In the genomic region with DNA sequence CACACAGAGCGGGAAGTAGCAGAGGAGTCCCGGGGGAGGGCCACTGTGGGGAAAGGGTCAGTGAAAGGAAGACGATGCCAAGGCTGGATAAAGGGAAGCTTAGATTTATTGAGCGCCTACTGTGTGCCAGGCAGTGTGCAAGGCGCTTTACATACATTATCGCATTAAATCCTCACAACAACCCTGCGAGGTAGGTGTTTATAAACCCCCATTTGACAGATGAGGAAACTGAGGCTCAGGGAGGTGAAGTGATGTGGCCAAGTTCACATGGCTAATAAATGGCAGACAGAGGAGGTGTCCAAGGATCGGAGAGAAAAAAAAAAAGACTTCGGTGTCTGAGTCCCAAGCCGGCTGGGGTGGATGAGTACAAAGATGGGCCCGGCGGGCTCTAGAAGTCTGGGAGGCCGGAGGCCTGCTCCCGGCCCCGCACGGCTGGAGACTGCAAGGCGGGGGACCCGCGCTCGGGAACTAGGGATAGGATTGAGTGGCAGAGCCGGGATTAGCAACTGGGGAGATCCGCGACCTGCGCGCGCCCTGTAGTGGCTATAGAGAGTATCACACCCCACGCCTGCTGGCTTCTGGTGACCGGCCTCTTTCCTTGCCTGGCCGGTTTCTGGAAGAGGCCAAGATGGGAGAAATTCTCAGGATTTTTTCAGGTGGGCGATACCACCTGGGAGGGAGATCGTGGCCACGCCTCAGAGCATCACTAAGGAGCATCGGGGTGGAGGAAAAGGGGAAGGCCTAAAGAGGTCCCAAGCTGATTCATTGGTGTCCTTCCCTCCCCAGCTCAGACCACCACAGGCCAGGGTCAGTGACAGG, we compare ENCODE assay signal across 8 cellular contexts. TPM values are rescaled to one million over a fixed set of nuclear protein-coding genes. Genes with fewer than 3 reads are reported as not detected.
DNase-seq lines count a peak whose midpoint lies in the region; ATAC-seq and TF ChIP-seq lines count a peak whose summit lies in the region.

No MANE protein-coding gene starts in this region.

- H3K27ac ChIP-seq in coronary artery = no peak overlapping the region

- H3K36me3 Mint-ChIP-seq in T-helper 17 cell (ENCODE audit: low read depth) = peaks cover 7% of the 10 kb centered on the region

- TF ChIP-seq CTCF in AG09319 (IDR thresholded peaks at IDR 0.05; ENCODE audit: low read depth, low read length) = peak; percentile 81
- peak; percentile 60 for TF ChIP-seq CTCF in GM13976 (IDR thresholded peaks at IDR 0.05; ENCODE audit: borderline replicate concordance, control extremely low read depth, extremely low read depth, insufficient read depth, missing control alignments)
- TF ChIP-seq CTCF in coronary artery (IDR thresholded peaks at IDR 0.05) = peak; percentile 83

- peak overlapping the region; percentile 56 for H3K4me3 Mint-ChIP-seq in T-helper 17 cell

- DNase-seq in AG09319 (ENCODE audit: extremely low read depth, low read depth) (no peak), GM13976 (ENCODE audit: low spot score) (peak; percentile 88), NCI-H1694 (lab: John Stamatoyannopoulos, UW) (peak; percentile 70), T-helper 17 cell (no peak), coronary artery (ENCODE audit: low spot score) (no peak), left lobe of liver (ENCODE audit: low spot score) (peak; percentile 76)
- peak; percentile 67 for DNase-seq in stimulated activated naive CD8-positive, alpha-beta T cell treated with anti-CD3 and anti-CD28 coated beads, Interleukin-15, Interleukin-2, amounts not matched to agents 100 U/mL and 50 U/mL, for 24 hours

- peaks cover 36% of the 10 kb centered on the region for H3K4me1 Mint-ChIP-seq in T-helper 17 cell

- no peaks in the 10 kb centered on the region for H3K9me3 ChIP-seq in T-helper 17 cell (ENCODE audit: control insufficient read depth, low read length, poor library complexity, severe bottlenecking)

- in situ Hi-C loops in GM13976 (cut with MboI; ENCODE audit: low sequenced_read_pairs, unreplicated experiment) = no loop called here

- peak overlapping the region; percentile 78 for H3K27ac Mint-ChIP-seq in T-helper 17 cell

- peaks cover 52% of the 10 kb centered on the region for H3K27me3 Mint-ChIP-seq in T-helper 17 cell

- ATAC-seq in T-helper 17 cell = peak; percentile 35
- peak; percentile 86 for ATAC-seq in left lobe of liver
- no peak for ATAC-seq in stimulated activated naive CD8-positive, alpha-beta T cell treated with anti-CD3 and anti-CD28 coated beads, Interleukin-15, Interleukin-2, amounts not matched to agents 100 U/mL and 50 U/mL, for 24 hours
- no peak for ATAC-seq in GM18858 (IDR thresholded peaks at IDR 0.05; ENCODE audit: unreplicated experiment)

- peak overlapping the region; percentile 47 for H3K4me3 ChIP-seq in coronary artery

RNA-seq across cellular contexts. Expression of gene DDN, which starts 3.9 kb away (rescaled TPM):
- total RNA-seq in T-helper 17 cell (under 1 TPM; 0.62 to 0.70 TPM), left lobe of liver (not detected)

RNA-seq across cellular contexts. Expression of gene WNT1, which starts 17.1 kb away (rescaled TPM):
- total RNA-seq in T-helper 17 cell = 1 to 10 TPM; 2.2 to 2.3 TPM
- not detected for total RNA-seq in left lobe of liver

RNA-seq across cellular contexts. Expression of gene PRKAG1, which starts 23.3 kb away (rescaled TPM):
- total RNA-seq in T-helper 17 cell (10 to 100 TPM; 41.4 to 47.7 TPM), left lobe of liver (27.7 TPM)

RNA-seq across cellular contexts. Expression of gene WNT10B, which starts 23.7 kb away (rescaled TPM):
- total RNA-seq in T-helper 17 cell (10 to 100 TPM; 13.8 to 17.6 TPM), left lobe of liver (not detected)

RNA-seq across cellular contexts. Expression of gene ARF3, which starts 38.0 kb away (rescaled TPM):
- total RNA-seq in T-helper 17 cell (100 to 1,000 TPM in 1 of 2 donors, 10 to 100 TPM in 1; 80.1 to 111 TPM), left lobe of liver (47.4 TPM)

Comparison
In these comparisons a context has a peak if more than half of its experiments do, and no peak if none do; other contexts are left out.
1. DNase-seq: peak in GM13976 (single experiment), NCI-H1694 (single experiment), left lobe of liver (single experiment) and stimulated activated naive CD8-positive, alpha-beta T cell treated with anti-CD3 and anti-CD28 coated beads, Interleukin-15, Interleukin-2, amounts not matched to agents 100 U/mL and 50 U/mL, for 24 hours (single experiment); none in AG09319 (single experiment), T-helper 17 cell (0 of 3) and coronary artery (single experiment).
2. ATAC-seq: peak in T-helper 17 cell (single experiment) and left lobe of liver (single experiment); none in stimulated activated naive CD8-positive, alpha-beta T cell treated with anti-CD3 and anti-CD28 coated beads, Interleukin-15, Interleukin-2, amounts not matched to agents 100 U/mL and 50 U/mL, for 24 hours (single experiment) and GM18858 (single experiment).
3. Peak in every context shown above with its lines, with median percentiles within 50 percentile points of each other: CTCF ChIP-seq.